17 cellular contexts compared by ENCODE assay signal in the genomic region with DNA sequence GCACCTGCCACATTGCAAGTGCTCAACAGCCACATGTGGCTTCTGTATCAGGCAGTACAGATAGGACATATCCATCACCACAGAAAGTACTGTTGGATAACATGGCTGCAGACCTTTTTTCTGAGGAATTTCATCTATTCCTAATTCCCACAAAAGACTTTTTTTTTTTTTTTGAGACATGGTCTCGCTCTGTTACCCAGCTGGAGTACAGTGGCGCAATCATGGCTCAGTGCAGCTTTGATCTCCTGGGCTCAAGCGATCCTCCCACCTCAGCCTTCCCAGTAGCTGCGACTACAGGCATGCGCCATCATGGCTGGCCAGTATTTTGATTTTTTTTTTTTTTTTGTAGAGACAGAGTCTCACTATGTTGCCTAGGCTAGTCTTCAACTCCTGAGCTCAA.
"Had no signal": no experiment of that assay in that cellular context is flagged by ENCODE, and none has a peak within 500 bp of the region (broad histone marks: within the 10 kb centered on the region; RNA-seq: fewer than 3 reads in every experiment).

No MANE protein-coding gene starts in this region.

- H3K27me3 ChIP-seq: neural progenitor cell, ovary, suprapubic skin, thyroid gland had no signal

- H3K4me1 ChIP-seq: neural progenitor cell, thyroid gland had no signal

- H3K4me1 Mint-ChIP-seq: neural progenitor cell had no signal

- H3K4me3 ChIP-seq: neural progenitor cell, ovary, suprapubic skin, thyroid gland had no signal

- DNase-seq: cortex of kidney; effector memory CD4-positive, alpha-beta T cell; mammary epithelial cell; natural killer cell; nucleus accumbens; ovary; small intestine; stimulated activated CD4-positive, alpha-beta T cell treated with anti-CD3 and anti-CD28 coated beads, Interleukin-12 subunit alpha, Interleukin-12 subunit beta, amount 100 ng/mL, for 4 hours; stimulated activated naive CD4-positive, alpha-beta T cell; thyroid gland had no signal

- ATAC-seq: esophagus mucosa, left lobe of liver, natural killer cell, right cardiac atrium had no signal

- H3K36me3 ChIP-seq: ovary had no signal

- H3K4me3 Mint-ChIP-seq: mesothelial cell of epicardium, natural killer cell, neural progenitor cell, type B pancreatic cell had no signal

- H3K27ac Mint-ChIP-seq: mesothelial cell of epicardium, neural progenitor cell, type B pancreatic cell had no signal

- H3K27me3 Mint-ChIP-seq: type B pancreatic cell had no signal

- H3K9me3 Mint-ChIP-seq: mesothelial cell of epicardium, natural killer cell, neural progenitor cell, type B pancreatic cell had no signal

- H3K9me3 ChIP-seq: ovary, suprapubic skin, thyroid gland had no signal

- H3K27ac ChIP-seq: neural progenitor cell, ovary, suprapubic skin, thyroid gland had no signal
